23 cellular contexts compared by ENCODE assay signal in the genomic region with DNA sequence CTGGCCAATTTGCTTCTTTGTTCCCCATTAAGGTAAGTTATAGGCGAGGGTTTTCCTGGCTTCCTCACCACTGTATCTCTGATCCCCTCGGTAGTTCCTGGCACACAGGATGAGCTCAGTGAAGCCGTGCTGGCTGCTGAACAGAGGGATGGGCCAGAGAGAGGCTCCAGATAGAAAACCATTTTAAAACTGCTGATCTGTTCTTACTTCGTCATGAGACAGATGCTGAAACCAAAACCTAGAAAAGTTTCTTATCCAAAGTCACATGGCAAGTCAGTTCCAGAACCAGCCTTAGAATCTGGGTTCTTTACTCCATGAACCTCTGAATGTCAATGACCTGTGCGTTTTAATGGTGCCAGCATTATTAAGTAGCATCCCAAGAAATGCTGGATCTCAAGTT.
"Had no signal": no experiment of that assay in that cellular context is flagged by ENCODE, and none has a peak within 500 bp of the region (broad histone marks: within the 10 kb centered on the region; RNA-seq: fewer than 3 reads in every experiment).

No MANE protein-coding gene starts in this region.

- H3K27me3 Mint-ChIP-seq: stimulated activated naive CD8-positive, alpha-beta T cell treated with anti-CD3 and anti-CD28 coated beads, Interleukin-15, Interleukin-2, amounts not matched to agents 100 ng/mL and 50 ng/mL, for 24 hours had no signal

- H3K36me3 Mint-ChIP-seq: natural killer cell had no signal

- H3K4me3 ChIP-seq: esophagus squamous epithelium, pancreas, skin epidermis, spleen, thoracic aorta, tibial nerve, upper lobe of right lung, uterus had no signal

- FAIRE-seq: endometrium, frontal cortex, keratinocyte, pancreas had no signal

- H3K4me1 Mint-ChIP-seq: neural crest cell had no signal

- H3K4me3 Mint-ChIP-seq: effector memory CD8-positive, alpha-beta T cell; natural killer cell; neural crest cell; stimulated activated memory B cell treated with anti-CD40 and anti-IgM and Interleukin-4, amounts not matched to agents 10 μg/mL and 1 μg/mL and 100 μg/mL, for 72 hours; stimulated activated naive CD8-positive, alpha-beta T cell treated with anti-CD3 and anti-CD28 coated beads, Interleukin-15, Interleukin-2, amounts not matched to agents 100 ng/mL and 50 ng/mL, for 24 hours had no signal

- H3K36me3 ChIP-seq: esophagus squamous epithelium, neutrophil, pancreas, spleen, thoracic aorta, tibial nerve, upper lobe of right lung, uterus had no signal

- H3K4me1 ChIP-seq: esophagus squamous epithelium, pancreas, upper lobe of right lung, uterus had no signal

- H3K9me3 ChIP-seq: esophagus squamous epithelium, neutrophil, pancreas, spleen, thoracic aorta, upper lobe of right lung, uterus had no signal

- DNase-seq: cortex of kidney; effector memory CD8-positive, alpha-beta T cell; erythroblast; esophagus squamous epithelium; head of caudate nucleus; natural killer cell; pancreas; retina; spleen; stimulated activated CD4-positive, alpha-beta T cell treated with anti-CD3 and anti-CD28 coated beads, Interleukin-4, amount 100 ng/mL, for 4 hours; uterus had no signal

- ATAC-seq: effector memory CD8-positive, alpha-beta T cell; left lobe of liver; natural killer cell; pancreas; upper lobe of right lung had no signal

- H3K9me3 Mint-ChIP-seq: natural killer cell had no signal

- H3K27ac Mint-ChIP-seq: natural killer cell; stimulated activated memory B cell treated with anti-CD40 and anti-IgM and Interleukin-4, amounts not matched to agents 10 μg/mL and 1 μg/mL and 100 μg/mL, for 72 hours; stimulated activated naive CD8-positive, alpha-beta T cell treated with anti-CD3 and anti-CD28 coated beads, Interleukin-15, Interleukin-2, amounts not matched to agents 100 ng/mL and 50 ng/mL, for 24 hours had no signal

- H3K27me3 ChIP-seq: esophagus squamous epithelium, neutrophil, pancreas, tibial nerve, upper lobe of right lung, uterus had no signal

- H3K27ac ChIP-seq: esophagus squamous epithelium, neutrophil, pancreas, skin epidermis, spleen, thoracic aorta, tibial nerve, upper lobe of right lung, uterus had no signal
